ENCODE assay signal across 14 cellular contexts in the genomic region with DNA sequence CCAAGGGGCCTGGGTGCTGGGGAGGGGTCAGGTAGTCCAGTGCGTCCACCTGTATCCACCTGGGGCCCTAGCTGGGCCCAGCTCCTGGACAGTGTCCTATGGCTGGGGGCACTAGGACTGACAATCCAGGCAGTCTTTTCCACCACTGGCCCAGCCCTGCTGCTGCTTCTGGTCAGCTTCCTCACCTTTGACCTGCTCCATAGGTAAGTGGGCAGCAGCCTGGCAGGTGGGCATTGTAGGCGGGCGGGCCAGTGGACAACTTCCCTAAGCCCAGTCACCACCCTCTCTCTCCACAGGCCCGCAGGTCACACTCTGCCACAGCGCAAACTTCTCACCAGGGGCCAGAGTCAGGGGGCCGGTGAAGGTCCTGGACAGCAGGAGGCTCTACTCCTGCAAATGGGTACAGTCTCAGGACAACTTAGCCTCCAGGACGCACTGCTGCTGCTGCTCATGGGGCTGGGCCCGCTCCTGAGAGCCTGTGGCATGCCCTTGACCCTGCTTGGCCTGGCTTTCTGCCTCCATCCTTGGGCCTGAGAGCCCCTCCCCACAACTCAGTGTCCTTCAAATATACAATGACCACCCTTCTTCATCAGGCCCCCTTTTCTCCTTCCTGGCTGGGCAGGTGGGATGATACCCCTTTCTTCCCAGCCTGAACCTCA. TPM values are rescaled to one million over a fixed set of nuclear protein-coding genes. Genes with fewer than 3 reads are reported as not detected.
A peak's percentile ranks its signal among the peaks of the same experiment; 100 is the strongest.
DNase-seq lines count a peak whose midpoint lies in the region; ATAC-seq and TF ChIP-seq lines count a peak whose summit lies in the region.
"Had no signal": no experiment of that assay in that cellular context is flagged by ENCODE, and none has a peak within 500 bp of the region (broad histone marks: within the 10 kb centered on the region; RNA-seq: fewer than 3 reads in every experiment).

No MANE protein-coding gene starts in this region.

- ATAC-seq in esophagus mucosa, result peak; percentile 21

- TF ChIP-seq CTCF in PC-9 (conservative IDR thresholded peaks at IDR 0.05), result no peak

- peak overlapping the region; percentile 48 to 82 (median 70) for H3K4me2 ChIP-seq in BLaER1 treated with 17β-estradiol and CSF1 and Interleukin-3, amounts not matched to agents 10 nM and 100 nM
- H3K4me2 ChIP-seq in PC-9 (peak overlapping the region; percentile 71), skeletal muscle satellite cell (ENCODE audit: low read length) (peak overlapping the region; percentile 54)

- no peaks in the 10 kb centered on the region for H3K27me3 ChIP-seq in BLaER1 treated with 17β-estradiol and CSF1 and Interleukin-3, amounts not matched to agents 10 nM and 100 nM
- H3K27me3 ChIP-seq in PC-9 (ENCODE audit: insufficient read depth, low read depth), result no peaks in the 10 kb centered on the region
- H3K27me3 ChIP-seq in skeletal muscle satellite cell (ENCODE audit: control insufficient read depth, insufficient read depth, low read length), result peaks cover 16% of the 10 kb centered on the region

- no peaks in the 10 kb centered on the region for H3K9me2 ChIP-seq in PC-9 (ENCODE audit: insufficient read depth)

- no peaks in the 10 kb centered on the region for H3K36me3 ChIP-seq in BLaER1 treated with 17β-estradiol and CSF1 and Interleukin-3, amounts not matched to agents 10 nM and 100 nM
- H3K36me3 ChIP-seq in PC-9 (ENCODE audit: low read depth) (no peaks in the 10 kb centered on the region), skeletal muscle satellite cell (ENCODE audit: insufficient read depth, low read length) (no peaks in the 10 kb centered on the region)
- H3K36me3 ChIP-seq: cardiac muscle cell had no signal

- H3K27ac ChIP-seq in BLaER1 treated with 17β-estradiol and CSF1 and Interleukin-3, amounts not matched to agents 10 nM and 100 nM, result peak overlapping the region in 4 of 11 experiments; percentile 17 to 41 (median 18); a peak in 5 of 22 replicates
- peak overlapping the region; percentile 63 for H3K27ac ChIP-seq in PC-9
- H3K27ac ChIP-seq: cardiac muscle cell, SK-N-MC had no signal

- no peak overlapping the region for H3K4me3 ChIP-seq in BLaER1 treated with 17β-estradiol and CSF1 and Interleukin-3, amounts not matched to agents 10 nM and 100 nM
- no peak overlapping the region for H3K4me3 ChIP-seq in PC-9
- no peak overlapping the region for H3K4me3 ChIP-seq in skeletal muscle satellite cell (ENCODE audit: low read length)
- H3K4me3 ChIP-seq: cardiac muscle cell, SK-N-MC had no signal

- no peak overlapping the region for H2AFZ ChIP-seq in PC-9

- H3K9me3 ChIP-seq in BLaER1 treated with 17β-estradiol and CSF1 and Interleukin-3, amounts not matched to agents 10 nM and 100 nM (replicated peaks in 1 of 11), result peaks cover 0 to 19% (median 13%) of the 10 kb centered on the region in 11 experiments; a peak in 19 of 22 replicates
- H3K9me3 ChIP-seq in PC-9 (ENCODE audit: insufficient read depth, low read depth), result no peaks in the 10 kb centered on the region
- no peaks in the 10 kb centered on the region for H3K9me3 ChIP-seq in skeletal muscle satellite cell (replicated peaks; ENCODE audit: low read length)

- DNase-seq in PC-9 (no peak), EL (no peak), DMS153 (lab: John Stamatoyannopoulos, UW) (no peak)
- no peak for DNase-seq in activated T-cell treated with anti-CD3 and anti-CD28 coated beads, Interleukin-2, amount 50 U/mL, for 1 hour
- DNase-seq: midbrain, NCI-H1417 had no signal

- intact Hi-C loops in PC-9 (cut with micrococcal nuclease; ENCODE audit: unreplicated experiment), result no loop called here

- POLR2A ChIA-PET in PC-9 (lab: Charles Lee; ENCODE audit: unreplicated experiment), result interaction anchor here (0.5 kb wide), 1 partner anchor 26 kb away, joined by 4 read pairs; no protein-coding TSS in a partner anchor

- no peaks in the 10 kb centered on the region for H3K79me2 ChIP-seq in PC-9 (ENCODE audit: low read depth)

- H3K9ac ChIP-seq in BLaER1 treated with 17β-estradiol and CSF1 and Interleukin-3, amounts not matched to agents 10 nM and 100 nM, result peak overlapping the region in 4 of 11 experiments; percentile 9 to 22 (median 14); a peak in 2 of 22 replicates
- H3K9ac ChIP-seq in skeletal muscle satellite cell (ENCODE audit: low read depth, low read length), result no peak overlapping the region

- no TSS peak for BruUV-seq in PC-9 (replicated peaks; lab: Mats Ljungman, UMichigan)

- peaks cover 15 to 38% (median 26%) of the 10 kb centered on the region in 10 experiments for H3K4me1 ChIP-seq in BLaER1 treated with 17β-estradiol and CSF1 and Interleukin-3, amounts not matched to agents 10 nM and 100 nM
- H3K4me1 ChIP-seq in PC-9 (replicated peaks; ENCODE audit: insufficient read depth) (peaks cover 28% of the 10 kb centered on the region), skeletal muscle satellite cell (ENCODE audit: control insufficient read depth, insufficient read depth, low read length) (peaks cover 26% of the 10 kb centered on the region)

- CTCF ChIA-PET in PC-9 (lab: Charles Lee), result interaction anchor here (1.2 kb wide), 1 partner anchor 47 kb away, joined by 3 read pairs; no protein-coding TSS in a partner anchor

- H4K20me1 ChIP-seq in BLaER1 treated with 17β-estradiol and CSF1 and Interleukin-3, amounts not matched to agents 10 nM and 100 nM, result no peaks in the 10 kb centered on the region
- H4K20me1 ChIP-seq in PC-9 (ENCODE audit: insufficient read depth), result no peaks in the 10 kb centered on the region

- peaks cover 21% of the 10 kb centered on the region for H3F3A ChIP-seq in PC-9 (ENCODE audit: insufficient read depth, low read depth)

RNA-seq across cellular contexts. Expression of gene C20orf141, which starts 0.6 kb away (rescaled TPM):
- total RNA-seq in PC-9 (2021) (not detected in 2 replicates), esophagus mucosa (not detected)
- not detected in 2 replicates for total RNA-seq in skeletal muscle satellite cell (2012; rRNA removed)
- total RNA-seq: activated CD8-positive, alpha-beta memory T cell treated with anti-CD3 and anti-CD28 coated beads for 36 hours; cardiac muscle cell; LHCN-M2; OCI-LY7 had no signal

RNA-seq across cellular contexts. Expression of gene TMEM239, which starts 0.8 kb away (rescaled TPM):
- not detected in 2 replicates for total RNA-seq in PC-9 (2021)
- total RNA-seq in esophagus mucosa, result not detected
- total RNA-seq in skeletal muscle satellite cell (2012; rRNA removed), result not detected in 2 replicates
- total RNA-seq: activated CD8-positive, alpha-beta memory T cell treated with anti-CD3 and anti-CD28 coated beads for 36 hours; cardiac muscle cell; LHCN-M2; OCI-LY7 had no signal

RNA-seq across cellular contexts. Expression of gene CPXM1, which starts 14.9 kb away (rescaled TPM):
- total RNA-seq in PC-9 (2021), result not detected in 2 replicates
- 2.0 TPM for total RNA-seq in esophagus mucosa
- total RNA-seq in skeletal muscle satellite cell (2012; rRNA removed), result under 0.01 and 0.22 TPM in 2 replicates
- total RNA-seq: LHCN-M2, OCI-LY7 had no signal

RNA-seq across cellular contexts. Expression of gene PCED1A, which starts 25.1 kb away (rescaled TPM):
- 47.9 and 60.1 TPM in 2 replicates for total RNA-seq in PC-9 (2021)
- total RNA-seq in esophagus mucosa, result 16.5 TPM
- 14.0 and 20.8 TPM in 2 replicates for total RNA-seq in skeletal muscle satellite cell (2012; rRNA removed)

RNA-seq across cellular contexts. Expression of gene VPS16, which starts 25.2 kb away (rescaled TPM):
- total RNA-seq in PC-9 (2021), result 21.5 and 31.9 TPM in 2 replicates
- total RNA-seq in esophagus mucosa, result 23.8 TPM
- 29.9 and 34.9 TPM in 2 replicates for total RNA-seq in skeletal muscle satellite cell (2012; rRNA removed)
